8 cellular contexts compared by ENCODE assay signal in genomic region chr1:66271904-66272254, GRCh38.
A peak's percentile ranks its signal among the peaks of the same experiment; 100 is the strongest.
DNase-seq lines count a peak whose midpoint lies in the region; ATAC-seq and TF ChIP-seq lines count a peak whose summit lies in the region.

No MANE protein-coding gene starts in this region.

- no peaks in the 10 kb centered on the region for H3K9me3 ChIP-seq in CD8-positive, alpha-beta T cell (ENCODE audit: low read length)
- no peaks in the 10 kb centered on the region for H3K9me3 ChIP-seq in neuron (ENCODE audit: low read length)

- H3K27ac ChIP-seq in CD8-positive, alpha-beta T cell (ENCODE audit: low read depth, low read length), result no peak overlapping the region

- no peaks in the 10 kb centered on the region for H3K27me3 Mint-ChIP-seq in CD8-positive, alpha-beta T cell (ENCODE audit: low read depth)

- intact Hi-C loops in CD8-positive, alpha-beta T cell (cut with DNase I, micrococcal nuclease), result no loop called here

- DNase-seq in CD8-positive, alpha-beta T cell, result no peak
- peak; percentile 63 to 69 for DNase-seq in SHP77 (lab: John Stamatoyannopoulos, UW)
- DNase-seq in NCI-H446 (lab: John Stamatoyannopoulos, UW), result no peak

- H3K36me3 ChIP-seq in CD8-positive, alpha-beta T cell (ENCODE audit: insufficient read depth, low read length), result no peaks in the 10 kb centered on the region
- H3K36me3 ChIP-seq in neuron (ENCODE audit: insufficient read depth, low read length), result no peaks in the 10 kb centered on the region

- H3K27ac Mint-ChIP-seq in CD8-positive, alpha-beta T cell, result peak overlapping the region; percentile 72

- CTCF ChIA-PET in CD8-positive, alpha-beta T cell (lab: Charles Lee), result interaction anchor here (1.9 kb wide), 1 partner anchor 174 kb away, joined by 7 read pairs; no protein-coding TSS in a partner anchor

- no peak overlapping the region for H3K4me3 Mint-ChIP-seq in CD8-positive, alpha-beta T cell

- H2AFZ ChIP-seq in neuron (ENCODE audit: low read depth, low read length), result peak overlapping the region; percentile 20

- H3K27me3 ChIP-seq in CD8-positive, alpha-beta T cell (ENCODE audit: insufficient read depth, low read length), result no peaks in the 10 kb centered on the region
- H3K27me3 ChIP-seq in neuron (ENCODE audit: insufficient read depth, low read length), result no peaks in the 10 kb centered on the region

- ATAC-seq in CD8-positive, alpha-beta T cell, result no peak
- ATAC-seq in esophagus mucosa (peak; percentile 84), HG03432 (IDR thresholded peaks at IDR 0.05; ENCODE audit: unreplicated experiment) (no peak), GM21528 (IDR thresholded peaks at IDR 0.05; ENCODE audit: low FRiP score, unreplicated experiment) (no peak)
- no peak for ATAC-seq in activated CD4-positive, CD25-positive, alpha-beta regulatory T cell treated with anti-CD3 and anti-CD28 coated beads, Interleukin-2, amount 50 U/mL, for 24 hours

- no peaks in the 10 kb centered on the region for H3K9me3 Mint-ChIP-seq in CD8-positive, alpha-beta T cell

- H3K4me3 ChIP-seq in CD8-positive, alpha-beta T cell (ENCODE audit: low read depth, low read length), result no peak overlapping the region
- no peak overlapping the region for H3K4me3 ChIP-seq in neuron (ENCODE audit: low read length)

- H3K4me1 Mint-ChIP-seq in CD8-positive, alpha-beta T cell (ENCODE audit: low read depth), result peaks cover 56% of the 10 kb centered on the region

- TF ChIP-seq CTCF in CD8-positive, alpha-beta T cell (IDR thresholded peaks at IDR 0.05), result no peak

- no peaks in the 10 kb centered on the region for H3K36me3 Mint-ChIP-seq in CD8-positive, alpha-beta T cell

- H3K4me1 ChIP-seq in CD8-positive, alpha-beta T cell (ENCODE audit: insufficient read depth, low read length), result peaks cover 43% of the 10 kb centered on the region
- peaks cover 7% of the 10 kb centered on the region for H3K4me1 ChIP-seq in neuron (ENCODE audit: insufficient read depth, low read length)

- POLR2A ChIA-PET in CD8-positive, alpha-beta T cell (lab: Charles Lee), result no interaction called here

Comparison
In these comparisons a context has a peak if more than half of its experiments do, and no peak if none do; other contexts are left out.
1. DNase-seq: peak in SHP77 (2 of 2); none in CD8-positive, alpha-beta T cell (0 of 7) and NCI-H446 (0 of 2).